ENCODE assay signal across 23 cellular contexts in genomic region chr7:43884617-43885016, GRCh38. TPM values are rescaled to one million over a fixed set of nuclear protein-coding genes. Genes with fewer than 3 reads are reported as not detected.
A peak's percentile ranks its signal among the peaks of the same experiment; 100 is the strongest.
DNase-seq lines count a peak whose midpoint lies in the region; ATAC-seq and TF ChIP-seq lines count a peak whose summit lies in the region.
"Had no signal": no experiment of that assay in that cellular context is flagged by ENCODE, and none has a peak within 500 bp of the region (broad histone marks: within the 10 kb centered on the region; RNA-seq: fewer than 3 reads in every experiment).

No MANE protein-coding gene starts in this region.

- peaks cover 54% of the 10 kb centered on the region for H3K79me2 ChIP-seq in osteoblast (ENCODE audit: insufficient read depth, low read length)
- no peaks in the 10 kb centered on the region for H3K79me2 ChIP-seq in neural progenitor cell (ENCODE audit: low read depth)

- H3K4me1 ChIP-seq in HEK293 (ENCODE audit: control insufficient read depth, insufficient read depth, low read length) (no peaks in the 10 kb centered on the region), osteoblast (ENCODE audit: insufficient read depth, low read length) (peaks cover 37% of the 10 kb centered on the region), neural progenitor cell (no peaks in the 10 kb centered on the region)
- H3K4me1 ChIP-seq: BE2C, BLaER1 had no signal

- H3K9ac ChIP-seq in neural progenitor cell = no peak overlapping the region
- H3K9ac ChIP-seq: BLaER1 had no signal

- H3K27me3 ChIP-seq in osteoblast (ENCODE audit: insufficient read depth, low read length) = no peaks in the 10 kb centered on the region
- no peaks in the 10 kb centered on the region for H3K27me3 ChIP-seq in neural progenitor cell
- H3K27me3 ChIP-seq: BE2C, BLaER1 had no signal

- H3K9me3 ChIP-seq in HEK293 (ENCODE audit: control insufficient read depth, insufficient read depth, low read depth, low read length) = no peaks in the 10 kb centered on the region
- no peaks in the 10 kb centered on the region for H3K9me3 ChIP-seq in T-helper 17 cell (ENCODE audit: control insufficient read depth, low read length, poor library complexity, severe bottlenecking)
- H3K9me3 ChIP-seq in osteoblast (ENCODE audit: low read depth, low read length) = no peaks in the 10 kb centered on the region
- H3K9me3 ChIP-seq in neural progenitor cell (ENCODE audit: low read depth) = no peaks in the 10 kb centered on the region
- H3K9me3 ChIP-seq: BE2C, BLaER1 had no signal

- CTCF ChIA-PET in HEK293 (lab: Yijun Ruan, JAX) = interaction anchor here (0.6 kb wide), 1 partner anchor 65 kb away, joined by 4 read pairs; no protein-coding TSS in a partner anchor

- H4K20me1 ChIP-seq in osteoblast (ENCODE audit: insufficient read depth, low read length) (peaks cover 10% of the 10 kb centered on the region), neural progenitor cell (ENCODE audit: low read depth) (no peaks in the 10 kb centered on the region)

- H3K27ac ChIP-seq in HEK293 (ENCODE audit: extremely low read depth, low read depth, low read length) = no peak overlapping the region
- peak overlapping the region; percentile 13 for H3K27ac ChIP-seq in osteoblast (ENCODE audit: low read depth, low read length)
- H3K27ac ChIP-seq in neural progenitor cell = no peak overlapping the region
- H3K27ac ChIP-seq: BLaER1 had no signal

- ATAC-seq in T-helper 17 cell = no peak
- ATAC-seq: GM12878 had no signal

- peak overlapping the region; percentile 2 for H3K4me3 Mint-ChIP-seq in T-helper 17 cell
- H3K4me3 Mint-ChIP-seq in neural progenitor cell = no peak overlapping the region
- H3K4me3 Mint-ChIP-seq: CD14-positive monocyte; CD4-positive, alpha-beta memory T cell; CD4-positive, CD25-positive, alpha-beta regulatory T cell; CD8-positive, alpha-beta memory T cell had no signal

- H3K4me1 Mint-ChIP-seq in T-helper 17 cell (peaks cover 13% of the 10 kb centered on the region), neural progenitor cell (peaks cover 5% of the 10 kb centered on the region)

- H3K4me3 ChIP-seq in HEK293 (ENCODE audit: low read depth, low read length) = no peak overlapping the region
- H3K4me3 ChIP-seq in osteoblast (ENCODE audit: insufficient read depth, low read length) = no peak overlapping the region
- no peak overlapping the region for H3K4me3 ChIP-seq in neural progenitor cell
- H3K4me3 ChIP-seq: BLaER1, GM12878 had no signal

- H3F3A ChIP-seq in neural progenitor cell (ENCODE audit: low read depth) = no peaks in the 10 kb centered on the region

- no peaks in the 10 kb centered on the region for H3K9me3 Mint-ChIP-seq in neural progenitor cell
- H3K9me3 Mint-ChIP-seq: CD14-positive monocyte; CD4-positive, alpha-beta memory T cell; CD4-positive, CD25-positive, alpha-beta regulatory T cell; CD8-positive, alpha-beta memory T cell had no signal

- H3K36me3 ChIP-seq in HEK293 (ENCODE audit: control insufficient read depth in 2 of 2, insufficient read depth in 1 of 2, low read length in 2 of 2) (peaks cover 32 to 48% of the 10 kb centered on the region in 2 experiments), osteoblast (ENCODE audit: insufficient read depth, low read length) (peaks cover 52% of the 10 kb centered on the region), neural progenitor cell (no peaks in the 10 kb centered on the region)

- DNase-seq in T-helper 17 cell (no peak), osteoblast (ENCODE audit: insufficient read length, low spot score, missing footprints) (no peak), neural progenitor cell (ENCODE audit: low spot score) (no peak), NCI-H82 (lab: John Stamatoyannopoulos, UW) (no peak), NCI-H774 (lab: John Stamatoyannopoulos, UW) (no peak)
- DNase-seq: 8988T; ACHN; BE2C; C1 segment of cervical spinal cord; CD4-positive, alpha-beta memory T cell; CD4-positive, CD25-positive, alpha-beta regulatory T cell; CD8-positive, alpha-beta memory T cell; COR-L47; DMS 273 treated with DMSO at 0.1 percent for 48 hours; DMS153; DMS53; DMS79; DND-41; GDM1 had no signal

- no peak for TF ChIP-seq CTCF in HEK293 (tag by site-specific recombination; IDR thresholded peaks at IDR 0.05)
- TF ChIP-seq CTCF in osteoblast (IDR thresholded peaks at IDR 0.05; ENCODE audit: extremely low read depth, low read depth, low read length) = no peak
- TF ChIP-seq CTCF in neural progenitor cell (IDR thresholded peaks at IDR 0.05) = no peak

- H3K27me3 Mint-ChIP-seq in T-helper 17 cell = no peaks in the 10 kb centered on the region
- H3K27me3 Mint-ChIP-seq in neural progenitor cell (ENCODE audit: insufficient read depth, low read depth) = peaks cover 4% of the 10 kb centered on the region
- H3K27me3 Mint-ChIP-seq: CD4-positive, alpha-beta memory T cell; CD4-positive, CD25-positive, alpha-beta regulatory T cell; CD8-positive, alpha-beta memory T cell had no signal

- no peak overlapping the region for H3K4me2 ChIP-seq in osteoblast (ENCODE audit: insufficient read depth, low read length)
- no peak overlapping the region for H3K4me2 ChIP-seq in neural progenitor cell
- H3K4me2 ChIP-seq: BLaER1 had no signal

- no peak overlapping the region for H2AFZ ChIP-seq in osteoblast (ENCODE audit: low read length)
- no peak overlapping the region for H2AFZ ChIP-seq in neural progenitor cell (replicated peaks)

- H3K36me3 Mint-ChIP-seq in T-helper 17 cell (ENCODE audit: low read depth) (peaks cover 11% of the 10 kb centered on the region), neural progenitor cell (peaks cover 19% of the 10 kb centered on the region)

- H3K27ac Mint-ChIP-seq in T-helper 17 cell = no peak overlapping the region
- no peak overlapping the region for H3K27ac Mint-ChIP-seq in neural progenitor cell
- H3K27ac Mint-ChIP-seq: CD4-positive, CD25-positive, alpha-beta regulatory T cell had no signal

- POLR2A ChIA-PET in HEK293 (lab: Yijun Ruan, JAX) = interaction anchor here (1.3 kb wide), 1 partner anchor 15 kb away, joined by 5 read pairs; the partner anchor contains the start of gene MRPS24

TF ChIP-seq in HEK293, 187 proteins besides CTCF, POLR2A, EP300 and RAD21:
- TF ChIP-seq ZNF121 (tag by site-specific recombination; IDR thresholded peaks at IDR 0.05) = 0 out of 2 replicates have a peak, but pooled peaks have one; percentile 31
- no peak for TF ChIP-seq HOXA7 (CRISPR knock-in tag; IDR thresholded peaks at IDR 0.05; ENCODE audit: borderline replicate concordance)
TF ChIP-seq in HEK293: peak in this region for 1.

RNA-seq across cellular contexts. Expression of gene MRPS24, which starts 15.3 kb away (rescaled TPM):
- total RNA-seq in T-helper 17 cell (10 to 100 TPM; 42.3 to 50.4 TPM), osteoblast (69.0 and 93.7 TPM in 2 replicates), neural progenitor cell (ENCODE audit: low replicate concordance) (54.6 and 60.6 TPM in 2 replicates)

RNA-seq across cellular contexts. Expression of gene URGCP, which starts 21.8 kb away (rescaled TPM):
- total RNA-seq in T-helper 17 cell (10 to 100 TPM; 22.0 to 23.3 TPM), osteoblast (28.9 and 30.4 TPM in 2 replicates), neural progenitor cell (ENCODE audit: low replicate concordance) (9.2 TPM in 2 replicates)

RNA-seq across cellular contexts. Expression of gene UBE2D4, which starts 41.6 kb away (rescaled TPM):
- total RNA-seq in T-helper 17 cell (1 to 10 TPM; 6.4 to 6.9 TPM), osteoblast (19.2 and 22.1 TPM in 2 replicates), neural progenitor cell (ENCODE audit: low replicate concordance) (6.8 and 11.7 TPM in 2 replicates)
